1 cellular context compared by ENCODE assay signal in the genomic region with DNA sequence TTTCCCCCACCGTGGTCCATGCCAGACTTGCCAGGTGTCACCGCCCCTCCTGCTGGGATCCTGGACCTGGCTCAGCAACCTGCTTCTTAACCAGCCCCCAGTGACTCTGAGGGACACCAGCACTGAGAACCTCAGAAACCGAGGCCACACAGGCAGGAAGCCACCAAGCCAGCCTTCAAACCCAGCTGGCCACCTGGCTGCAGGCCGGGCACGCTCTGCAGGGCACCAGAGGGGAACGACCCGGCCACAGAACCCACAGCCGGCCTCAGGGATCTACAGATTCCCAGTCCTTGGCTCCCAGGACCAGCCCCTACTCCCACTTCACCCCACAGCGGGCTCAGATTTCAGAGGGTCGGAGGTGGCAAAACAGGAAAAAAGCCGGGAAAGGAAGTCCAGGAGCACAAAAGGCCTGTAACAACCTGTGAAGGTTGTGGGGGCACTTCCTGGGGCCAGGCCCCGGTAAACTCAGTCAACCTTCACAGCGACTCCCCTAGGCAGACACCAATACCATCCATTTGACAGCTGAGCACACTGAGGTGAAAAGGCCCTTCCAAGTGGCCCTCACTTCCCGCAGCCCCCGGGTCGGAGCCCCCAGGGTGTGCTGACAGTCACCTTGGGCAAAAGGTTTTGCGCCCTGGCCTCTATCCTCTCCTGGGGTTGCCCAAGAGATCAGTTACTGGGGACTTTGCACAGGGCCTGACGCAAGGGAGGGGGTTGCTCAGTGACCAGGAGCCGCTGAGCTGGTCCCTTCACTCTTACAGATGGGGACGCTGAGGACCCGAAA.
TF ChIP-seq lines count a peak whose summit lies in the region.

No MANE protein-coding gene starts in this region.

TF ChIP-seq in HepG2, 621 proteins besides CTCF, POLR2A, EP300 and RAD21 (continued from another document and continues in another):
- TF ChIP-seq, protein P1, sequence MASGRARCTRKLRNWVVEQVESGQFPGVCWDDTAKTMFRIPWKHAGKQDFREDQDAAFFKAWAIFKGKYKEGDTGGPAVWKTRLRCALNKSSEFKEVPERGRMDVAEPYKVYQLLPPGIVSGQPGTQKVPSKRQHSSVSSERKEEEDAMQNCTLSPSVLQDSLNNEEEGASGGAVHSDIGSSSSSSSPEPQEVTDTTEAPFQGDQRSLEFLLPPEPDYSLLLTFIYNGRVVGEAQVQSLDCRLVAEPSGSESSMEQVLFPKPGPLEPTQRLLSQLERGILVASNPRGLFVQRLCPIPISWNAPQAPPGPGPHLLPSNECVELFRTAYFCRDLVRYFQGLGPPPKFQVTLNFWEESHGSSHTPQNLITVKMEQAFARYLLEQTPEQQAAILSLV (CRISPR knock-in tag; IDR thresholded peaks at IDR 0.05; ENCODE audit: borderline replicate concordance): no peak
- TF ChIP-seq FOXA3 (CRISPR knock-in tag; IDR thresholded peaks at IDR 0.05) (peak; percentile 33; the same call in 1 of the 2 replicates), ZNF331 (CRISPR knock-in tag; IDR thresholded peaks at IDR 0.05) (no peak), KMT2A (CRISPR knock-in tag; IDR thresholded peaks at IDR 0.05) (no peak), AGO1 (IDR thresholded peaks at IDR 0.05; ENCODE audit: low read depth, low read length, poor library complexity, severe bottlenecking) (no peak), TMF1 (CRISPR knock-in tag; IDR thresholded peaks at IDR 0.05; ENCODE audit: low read depth) (no peak), TGIF2 (CRISPR knock-in tag; IDR thresholded peaks at IDR 0.05) (no peak), PAF1 (CRISPR knock-in tag; IDR thresholded peaks at IDR 0.05) (no peak), ZFAT (CRISPR knock-in tag; conservative IDR thresholded peaks at IDR 0.05) (no peak), ONECUT2 (CRISPR knock-in tag; IDR thresholded peaks at IDR 0.05) (no peak), EED (CRISPR knock-in tag; IDR thresholded peaks at IDR 0.05) (no peak), ZNF558 (CRISPR knock-in tag; IDR thresholded peaks at IDR 0.05; ENCODE audit: borderline replicate concordance) (no peak), ZNF670 (CRISPR knock-in tag; IDR thresholded peaks at IDR 0.05; ENCODE audit: borderline replicate concordance) (no peak), SALL2 (CRISPR knock-in tag; IDR thresholded peaks at IDR 0.05) (no peak), ZNF775 (CRISPR knock-in tag; IDR thresholded peaks at IDR 0.05; ENCODE audit: borderline replicate concordance) (0 out of 2 replicates have a peak, but pooled peaks have one; percentile 49), IKZF1 (IDR thresholded peaks at IDR 0.05) (no peak), ZNF766 (CRISPR knock-in tag; IDR thresholded peaks at IDR 0.05; ENCODE audit: borderline replicate concordance) (no peak; the same call in 1 of the 2 replicates), SNAPC2 (CRISPR knock-in tag; IDR thresholded peaks at IDR 0.05) (no peak), TRIM24 (CRISPR knock-in tag; IDR thresholded peaks at IDR 0.05) (peak; percentile 46; the same call in 1 of the 2 replicates), JDP2 (CRISPR knock-in tag; IDR thresholded peaks at IDR 0.05; ENCODE audit: borderline replicate concordance) (no peak), KDM5A (IDR thresholded peaks at IDR 0.05; ENCODE audit: borderline replicate concordance, low read length) (no peak), SIX1 (CRISPR knock-in tag; IDR thresholded peaks at IDR 0.05; ENCODE audit: borderline replicate concordance) (0 out of 2 replicates have a peak, but pooled peaks have one; percentile 46), ZNF468 (CRISPR knock-in tag; IDR thresholded peaks at IDR 0.05) (no peak), DNMT3B (CRISPR knock-in tag; conservative IDR thresholded peaks at IDR 0.05) (no peak), ZNF33A (CRISPR knock-in tag; IDR thresholded peaks at IDR 0.05; ENCODE audit: borderline replicate concordance) (no peak), ZNF720 (CRISPR knock-in tag; IDR thresholded peaks at IDR 0.05) (no peak), ZNF354B (CRISPR knock-in tag; IDR thresholded peaks at IDR 0.05) (no peak), ZSCAN22 (CRISPR knock-in tag; IDR thresholded peaks at IDR 0.05) (no peak), ZNF124 (CRISPR knock-in tag; IDR thresholded peaks at IDR 0.05) (peak; percentile 47; the same call in 1 of the 2 replicates), ZBTB42 (CRISPR knock-in tag; IDR thresholded peaks at IDR 0.05) (no peak), RXRB (CRISPR knock-in tag; IDR thresholded peaks at IDR 0.05; ENCODE audit: borderline replicate concordance) (peak; percentile 43; the same call in 1 of the 2 replicates), ZNF333 (CRISPR knock-in tag; IDR thresholded peaks at IDR 0.05; ENCODE audit: borderline replicate concordance) (no peak), ZMYM2 (CRISPR knock-in tag; IDR thresholded peaks at IDR 0.05) (no peak), ATF7-NPFF (CRISPR knock-in tag; IDR thresholded peaks at IDR 0.05; ENCODE audit: low read depth) (no peak), HOXD1 (CRISPR knock-in tag; IDR thresholded peaks at IDR 0.05) (no peak), GATAD2A (CRISPR knock-in tag; IDR thresholded peaks at IDR 0.05) (peak; percentile 81), REXO4 (CRISPR knock-in tag; IDR thresholded peaks at IDR 0.05; ENCODE audit: borderline replicate concordance) (no peak), NR2F1 (CRISPR knock-in tag; IDR thresholded peaks at IDR 0.05) (peak in 1 of 2 experiments; percentile 28; a peak in 1 of 4 replicates), ZNF337 (CRISPR knock-in tag; IDR thresholded peaks at IDR 0.05; ENCODE audit: borderline replicate concordance, low read depth) (peak; percentile 83; the same call in 1 of the 2 replicates)
- TF ChIP-seq, protein P2, sequence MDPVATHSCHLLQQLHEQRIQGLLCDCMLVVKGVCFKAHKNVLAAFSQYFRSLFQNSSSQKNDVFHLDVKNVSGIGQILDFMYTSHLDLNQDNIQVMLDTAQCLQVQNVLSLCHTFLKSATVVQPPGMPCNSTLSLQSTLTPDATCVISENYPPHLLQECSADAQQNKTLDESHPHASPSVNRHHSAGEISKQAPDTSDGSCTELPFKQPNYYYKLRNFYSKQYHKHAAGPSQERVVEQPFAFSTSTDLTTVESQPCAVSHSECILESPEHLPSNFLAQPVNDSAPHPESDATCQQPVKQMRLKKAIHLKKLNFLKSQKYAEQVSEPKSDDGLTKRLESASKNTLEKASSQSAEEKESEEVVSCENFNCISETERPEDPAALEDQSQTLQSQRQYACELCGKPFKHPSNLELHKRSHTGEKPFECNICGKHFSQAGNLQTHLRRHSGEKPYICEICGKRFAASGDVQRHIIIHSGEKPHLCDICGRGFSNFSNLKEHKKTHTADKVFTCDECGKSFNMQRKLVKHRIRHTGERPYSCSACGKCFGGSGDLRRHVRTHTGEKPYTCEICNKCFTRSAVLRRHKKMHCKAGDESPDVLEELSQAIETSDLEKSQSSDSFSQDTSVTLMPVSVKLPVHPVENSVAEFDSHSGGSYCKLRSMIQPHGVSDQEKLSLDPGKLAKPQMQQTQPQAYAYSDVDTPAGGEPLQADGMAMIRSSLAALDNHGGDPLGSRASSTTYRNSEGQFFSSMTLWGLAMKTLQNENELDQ (CRISPR knock-in tag; IDR thresholded peaks at IDR 0.05; ENCODE audit: borderline replicate concordance): no peak
- TF ChIP-seq, protein P3, sequence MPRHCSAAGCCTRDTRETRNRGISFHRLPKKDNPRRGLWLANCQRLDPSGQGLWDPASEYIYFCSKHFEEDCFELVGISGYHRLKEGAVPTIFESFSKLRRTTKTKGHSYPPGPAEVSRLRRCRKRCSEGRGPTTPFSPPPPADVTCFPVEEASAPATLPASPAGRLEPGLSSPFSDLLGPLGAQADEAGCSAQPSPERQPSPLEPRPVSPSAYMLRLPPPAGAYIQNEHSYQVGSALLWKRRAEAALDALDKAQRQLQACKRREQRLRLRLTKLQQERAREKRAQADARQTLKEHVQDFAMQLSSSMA (CRISPR knock-in tag; IDR thresholded peaks at IDR 0.05): no peak
- TF ChIP-seq, protein P4, sequence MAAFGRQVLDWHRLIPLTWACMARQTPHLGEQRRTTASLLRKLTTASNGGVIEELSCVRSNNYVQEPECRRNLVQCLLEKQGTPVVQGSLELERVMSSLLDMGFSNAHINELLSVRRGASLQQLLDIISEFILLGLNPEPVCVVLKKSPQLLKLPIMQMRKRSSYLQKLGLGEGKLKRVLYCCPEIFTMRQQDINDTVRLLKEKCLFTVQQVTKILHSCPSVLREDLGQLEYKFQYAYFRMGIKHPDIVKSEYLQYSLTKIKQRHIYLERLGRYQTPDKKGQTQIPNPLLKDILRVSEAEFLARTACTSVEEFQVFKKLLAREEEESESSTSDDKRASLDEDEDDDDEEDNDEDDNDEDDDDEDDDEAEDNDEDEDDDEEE (CRISPR knock-in tag; IDR thresholded peaks at IDR 0.05): no peak
- TF ChIP-seq, protein P5, sequence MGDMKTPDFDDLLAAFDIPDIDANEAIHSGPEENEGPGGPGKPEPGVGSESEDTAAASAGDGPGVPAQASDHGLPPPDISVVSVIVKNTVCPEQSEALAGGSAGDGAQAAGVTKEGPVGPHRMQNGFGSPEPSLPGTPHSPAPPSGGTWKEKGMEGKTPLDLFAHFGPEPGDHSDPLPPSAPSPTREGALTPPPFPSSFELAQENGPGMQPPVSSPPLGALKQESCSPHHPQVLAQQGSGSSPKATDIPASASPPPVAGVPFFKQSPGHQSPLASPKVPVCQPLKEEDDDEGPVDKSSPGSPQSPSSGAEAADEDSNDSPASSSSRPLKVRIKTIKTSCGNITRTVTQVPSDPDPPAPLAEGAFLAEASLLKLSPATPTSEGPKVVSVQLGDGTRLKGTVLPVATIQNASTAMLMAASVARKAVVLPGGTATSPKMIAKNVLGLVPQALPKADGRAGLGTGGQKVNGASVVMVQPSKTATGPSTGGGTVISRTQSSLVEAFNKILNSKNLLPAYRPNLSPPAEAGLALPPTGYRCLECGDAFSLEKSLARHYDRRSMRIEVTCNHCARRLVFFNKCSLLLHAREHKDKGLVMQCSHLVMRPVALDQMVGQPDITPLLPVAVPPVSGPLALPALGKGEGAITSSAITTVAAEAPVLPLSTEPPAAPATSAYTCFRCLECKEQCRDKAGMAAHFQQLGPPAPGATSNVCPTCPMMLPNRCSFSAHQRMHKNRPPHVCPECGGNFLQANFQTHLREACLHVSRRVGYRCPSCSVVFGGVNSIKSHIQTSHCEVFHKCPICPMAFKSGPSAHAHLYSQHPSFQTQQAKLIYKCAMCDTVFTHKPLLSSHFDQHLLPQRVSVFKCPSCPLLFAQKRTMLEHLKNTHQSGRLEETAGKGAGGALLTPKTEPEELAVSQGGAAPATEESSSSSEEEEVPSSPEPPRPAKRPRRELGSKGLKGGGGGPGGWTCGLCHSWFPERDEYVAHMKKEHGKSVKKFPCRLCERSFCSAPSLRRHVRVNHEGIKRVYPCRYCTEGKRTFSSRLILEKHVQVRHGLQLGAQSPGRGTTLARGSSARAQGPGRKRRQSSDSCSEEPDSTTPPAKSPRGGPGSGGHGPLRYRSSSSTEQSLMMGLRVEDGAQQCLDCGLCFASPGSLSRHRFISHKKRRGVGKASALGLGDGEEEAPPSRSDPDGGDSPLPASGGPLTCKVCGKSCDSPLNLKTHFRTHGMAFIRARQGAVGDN (CRISPR knock-in tag; IDR thresholded peaks at IDR 0.05): peak; percentile 90
- TF ChIP-seq, protein P6, sequence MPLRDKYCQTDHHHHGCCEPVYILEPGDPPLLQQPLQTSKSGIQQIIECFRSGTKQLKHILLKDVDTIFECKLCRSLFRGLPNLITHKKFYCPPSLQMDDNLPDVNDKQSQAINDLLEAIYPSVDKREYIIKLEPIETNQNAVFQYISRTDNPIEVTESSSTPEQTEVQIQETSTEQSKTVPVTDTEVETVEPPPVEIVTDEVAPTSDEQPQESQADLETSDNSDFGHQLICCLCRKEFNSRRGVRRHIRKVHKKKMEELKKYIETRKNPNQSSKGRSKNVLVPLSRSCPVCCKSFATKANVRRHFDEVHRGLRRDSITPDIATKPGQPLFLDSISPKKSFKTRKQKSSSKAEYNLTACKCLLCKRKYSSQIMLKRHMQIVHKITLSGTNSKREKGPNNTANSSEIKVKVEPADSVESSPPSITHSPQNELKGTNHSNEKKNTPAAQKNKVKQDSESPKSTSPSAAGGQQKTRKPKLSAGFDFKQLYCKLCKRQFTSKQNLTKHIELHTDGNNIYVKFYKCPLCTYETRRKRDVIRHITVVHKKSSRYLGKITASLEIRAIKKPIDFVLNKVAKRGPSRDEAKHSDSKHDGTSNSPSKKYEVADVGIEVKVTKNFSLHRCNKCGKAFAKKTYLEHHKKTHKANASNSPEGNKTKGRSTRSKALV (CRISPR knock-in tag; IDR thresholded peaks at IDR 0.05): no peak
- TF ChIP-seq, protein P7, sequence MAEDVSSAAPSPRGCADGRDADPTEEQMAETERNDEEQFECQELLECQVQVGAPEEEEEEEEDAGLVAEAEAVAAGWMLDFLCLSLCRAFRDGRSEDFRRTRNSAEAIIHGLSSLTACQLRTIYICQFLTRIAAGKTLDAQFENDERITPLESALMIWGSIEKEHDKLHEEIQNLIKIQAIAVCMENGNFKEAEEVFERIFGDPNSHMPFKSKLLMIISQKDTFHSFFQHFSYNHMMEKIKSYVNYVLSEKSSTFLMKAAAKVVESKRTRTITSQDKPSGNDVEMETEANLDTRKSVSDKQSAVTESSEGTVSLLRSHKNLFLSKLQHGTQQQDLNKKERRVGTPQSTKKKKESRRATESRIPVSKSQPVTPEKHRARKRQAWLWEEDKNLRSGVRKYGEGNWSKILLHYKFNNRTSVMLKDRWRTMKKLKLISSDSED (CRISPR knock-in tag; IDR thresholded peaks at IDR 0.05): no peak
- TF ChIP-seq, protein P8, sequence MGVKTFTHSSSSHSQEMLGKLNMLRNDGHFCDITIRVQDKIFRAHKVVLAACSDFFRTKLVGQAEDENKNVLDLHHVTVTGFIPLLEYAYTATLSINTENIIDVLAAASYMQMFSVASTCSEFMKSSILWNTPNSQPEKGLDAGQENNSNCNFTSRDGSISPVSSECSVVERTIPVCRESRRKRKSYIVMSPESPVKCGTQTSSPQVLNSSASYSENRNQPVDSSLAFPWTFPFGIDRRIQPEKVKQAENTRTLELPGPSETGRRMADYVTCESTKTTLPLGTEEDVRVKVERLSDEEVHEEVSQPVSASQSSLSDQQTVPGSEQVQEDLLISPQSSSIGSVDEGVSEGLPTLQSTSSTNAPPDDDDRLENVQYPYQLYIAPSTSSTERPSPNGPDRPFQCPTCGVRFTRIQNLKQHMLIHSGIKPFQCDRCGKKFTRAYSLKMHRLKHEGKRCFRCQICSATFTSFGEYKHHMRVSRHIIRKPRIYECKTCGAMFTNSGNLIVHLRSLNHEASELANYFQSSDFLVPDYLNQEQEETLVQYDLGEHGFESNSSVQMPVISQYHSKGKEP (CRISPR knock-in tag; IDR thresholded peaks at IDR 0.05): no peak
- TF ChIP-seq, protein P9, sequence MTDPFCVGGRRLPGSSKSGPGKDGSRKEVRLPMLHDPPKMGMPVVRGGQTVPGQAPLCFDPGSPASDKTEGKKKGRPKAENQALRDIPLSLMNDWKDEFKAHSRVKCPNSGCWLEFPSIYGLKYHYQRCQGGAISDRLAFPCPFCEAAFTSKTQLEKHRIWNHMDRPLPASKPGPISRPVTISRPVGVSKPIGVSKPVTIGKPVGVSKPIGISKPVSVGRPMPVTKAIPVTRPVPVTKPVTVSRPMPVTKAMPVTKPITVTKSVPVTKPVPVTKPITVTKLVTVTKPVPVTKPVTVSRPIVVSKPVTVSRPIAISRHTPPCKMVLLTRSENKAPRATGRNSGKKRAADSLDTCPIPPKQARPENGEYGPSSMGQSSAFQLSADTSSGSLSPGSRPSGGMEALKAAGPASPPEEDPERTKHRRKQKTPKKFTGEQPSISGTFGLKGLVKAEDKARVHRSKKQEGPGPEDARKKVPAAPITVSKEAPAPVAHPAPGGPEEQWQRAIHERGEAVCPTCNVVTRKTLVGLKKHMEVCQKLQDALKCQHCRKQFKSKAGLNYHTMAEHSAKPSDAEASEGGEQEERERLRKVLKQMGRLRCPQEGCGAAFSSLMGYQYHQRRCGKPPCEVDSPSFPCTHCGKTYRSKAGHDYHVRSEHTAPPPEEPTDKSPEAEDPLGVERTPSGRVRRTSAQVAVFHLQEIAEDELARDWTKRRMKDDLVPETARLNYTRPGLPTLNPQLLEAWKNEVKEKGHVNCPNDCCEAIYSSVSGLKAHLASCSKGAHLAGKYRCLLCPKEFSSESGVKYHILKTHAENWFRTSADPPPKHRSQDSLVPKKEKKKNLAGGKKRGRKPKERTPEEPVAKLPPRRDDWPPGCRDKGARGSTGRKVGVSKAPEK (CRISPR knock-in tag; IDR thresholded peaks at IDR 0.05; ENCODE audit: borderline replicate concordance): no peak; the same call in 1 of the 2 replicates
